8 cellular contexts compared by ENCODE assay signal in genomic region chr17:50707296-50708049, GRCh38. TPM values are rescaled to one million over a fixed set of nuclear protein-coding genes. Genes with fewer than 3 reads are reported as not detected.
DNase-seq lines count a peak whose midpoint lies in the region; ATAC-seq, FAIRE-seq and TF ChIP-seq lines count a peak whose summit lies in the region.

Gene ANKRD40, minus strand, starts transcription at chr17:50707914. Its CDS starts 260 bp downstream, at chr17:50707654.

- in situ Hi-C loops in GM18951 (cut with MboI; ENCODE audit: low sequenced_read_pairs, unreplicated experiment), result no loop called here

- H3K4me3 ChIP-seq in bronchial epithelial cell (ENCODE audit: low read depth, low read length), result peak within 1 kb of the TSS; percentile 82

- H3K9me3 Mint-ChIP-seq in WTC11, result no peaks in the 10 kb centered on the region

- H3K4me1 Mint-ChIP-seq in WTC11, result peaks cover 28% of the 10 kb centered on the region

- POLR2A ChIA-PET in WTC11 (lab: Charles Lee), result interaction anchor here (0.5 kb wide), 1 partner anchor 10 kb away, joined by 4 read pairs; no protein-coding TSS in a partner anchor

- peak within 1 kb of the TSS; percentile 91 for H3K27ac Mint-ChIP-seq in WTC11

- ATAC-seq in HG03175 (IDR thresholded peaks at IDR 0.05; ENCODE audit: unreplicated experiment) (peak; percentile 82), WTC11 (peak; percentile 76)

- H3K36me3 ChIP-seq in bronchial epithelial cell (ENCODE audit: control insufficient read depth, insufficient read depth, low read length), result no peaks in the 10 kb centered on the region

- FAIRE-seq in bronchial epithelial cell (lab: Jason Lieb, UNC), result no peak

- H3K4me3 Mint-ChIP-seq in WTC11, result peak within 1 kb of the TSS; percentile 91

- CTCF ChIA-PET in WTC11 (lab: Charles Lee), result interaction anchor here (1.0 to 1.2 kb wide), 4 partner anchors 12 to 147 kb away, joined by 3 to 6 read pairs (median 4); partner anchors contain the start of genes CACNA1G and LUC7L3

- peak; percentile 92 for DNase-seq in AG08395 (ENCODE audit: low spot score)
- DNase-seq in NCI-H2227 treated with DMSO at 0.1 percent for 48 hours (lab: John Stamatoyannopoulos, UW), result peak; percentile 94
- peak; percentile 70 for DNase-seq in WTC11 (ENCODE audit: low spot score)
- DNase-seq in bronchial epithelial cell (ENCODE audit: low read depth), result peak; percentile 85
- DNase-seq in inferior parietal cortex (ENCODE audit: extremely low spot score), result peak; percentile 93
- peak; percentile 87 for DNase-seq in smooth muscle cell of the brain vasculature (ENCODE audit: low read depth, low spot score)

- peak; percentile 75 for TF ChIP-seq POLR2A in GM18951 (IDR thresholded peaks at IDR 0.05; ENCODE audit: extremely low read depth, insufficient read depth, insufficient read length)

- no peaks in the 10 kb centered on the region for H3K27me3 Mint-ChIP-seq in WTC11 (ENCODE audit: low read depth)

- peaks cover 12% of the 10 kb centered on the region for H3K36me3 Mint-ChIP-seq in WTC11

- no peak for TF ChIP-seq CTCF in WTC11 (IDR thresholded peaks at IDR 0.05)
- no peak for TF ChIP-seq CTCF in bronchial epithelial cell (IDR thresholded peaks at IDR 0.05; ENCODE audit: insufficient read depth, low read length, severe bottlenecking)

- H3K27me3 ChIP-seq in bronchial epithelial cell (ENCODE audit: control insufficient read depth, insufficient read depth, low read length), result no peaks in the 10 kb centered on the region

TF ChIP-seq in WTC11, 78 proteins besides CTCF, POLR2A, EP300 and RAD21 (continues in another document):
- TF ChIP-seq ZNF317 (CRISPR knock-in tag; IDR thresholded peaks at IDR 0.05; ENCODE audit: borderline replicate concordance, low read depth) (no peak), CBFB (CRISPR knock-in tag; IDR thresholded peaks at IDR 0.05; ENCODE audit: low read depth) (no peak), ZSCAN18 (CRISPR knock-in tag; IDR thresholded peaks at IDR 0.05) (no peak), SMAD3 (CRISPR knock-in tag; IDR thresholded peaks at IDR 0.05; ENCODE audit: borderline replicate concordance) (0 out of 2 replicates have a peak, but pooled peaks have one; percentile 34), JUN (CRISPR knock-in tag; IDR thresholded peaks at IDR 0.05) (0 out of 2 replicates have a peak, but pooled peaks have one; percentile 31), ERG (CRISPR knock-in tag; IDR thresholded peaks at IDR 0.05) (no peak), STAT6 (CRISPR knock-in tag; conservative IDR thresholded peaks at IDR 0.05; ENCODE audit: low read depth) (no peak), ZNF121 (CRISPR knock-in tag; IDR thresholded peaks at IDR 0.05) (peak; percentile 43; the same call in 1 of the 2 replicates), EMX1 (CRISPR knock-in tag; IDR thresholded peaks at IDR 0.05) (no peak), TCF7 (CRISPR knock-in tag; IDR thresholded peaks at IDR 0.05; ENCODE audit: low read depth) (no peak), ATF1 (CRISPR knock-in tag; IDR thresholded peaks at IDR 0.05) (no peak), ZNF219 (CRISPR knock-in tag; IDR thresholded peaks at IDR 0.05; ENCODE audit: borderline replicate concordance) (no peak), NFE2L1 (CRISPR knock-in tag; IDR thresholded peaks at IDR 0.05) (no peak), AFF4 (CRISPR knock-in tag; IDR thresholded peaks at IDR 0.05; ENCODE audit: borderline replicate concordance) (no peak), HMGA2 (CRISPR knock-in tag; IDR thresholded peaks at IDR 0.05) (no peak), ZNF416 (CRISPR knock-in tag; IDR thresholded peaks at IDR 0.05) (no peak), ATF3 (CRISPR knock-in tag; conservative IDR thresholded peaks at IDR 0.05) (no peak), ELF4 (CRISPR knock-in tag; IDR thresholded peaks at IDR 0.05; ENCODE audit: low read depth) (no peak), USF1 (CRISPR knock-in tag; IDR thresholded peaks at IDR 0.05) (peak; percentile 51; the same call in 1 of the 2 replicates)

RNA-seq across cellular contexts. Expression of gene ANKRD40, which starts in this region (rescaled TPM):
- total RNA-seq in WTC11 (2021) (43.3 to 45.3 TPM (median 45.3 TPM) in 3 replicates), bronchial epithelial cell (22.9 and 25.8 TPM in 2 replicates)

Comparison
In these comparisons a context has a peak if more than half of its experiments do, and no peak if none do; other contexts are left out.
1. Peak in every context shown above with its lines: DNase-seq, ATAC-seq and H3K4me3 ChIP-seq.